In genomic region chr5:132785864-132786263, GRCh38 we compare ENCODE assay signal across 29 cellular contexts. TPM values are rescaled to one million over a fixed set of nuclear protein-coding genes. Genes with fewer than 3 reads are reported as not detected.
A peak's percentile ranks its signal among the peaks of the same experiment; 100 is the strongest.
DNase-seq lines count a peak whose midpoint lies in the region; TF ChIP-seq lines count a peak whose summit lies in the region.
"Had no signal": no experiment of that assay in that cellular context is flagged by ENCODE, and none has a peak within 500 bp of the region (broad histone marks: within the 10 kb centered on the region; RNA-seq: fewer than 3 reads in every experiment).

No MANE protein-coding gene starts in this region.

- H3K4me3 Mint-ChIP-seq in chondrocyte (ENCODE audit: unreplicated experiment), result no peak overlapping the region
- H3K4me3 Mint-ChIP-seq: CD8-positive, alpha-beta T cell; IgD-negative memory B cell had no signal

- H3K79me2 ChIP-seq in OCI-LY3 (ENCODE audit: low read length) (no peaks in the 10 kb centered on the region), smooth muscle cell (ENCODE audit: low read depth) (no peaks in the 10 kb centered on the region)

- H3K27me3 Mint-ChIP-seq in chondrocyte (ENCODE audit: low read depth), result peaks cover 3% of the 10 kb centered on the region

- no peak for DNase-seq in chondrocyte (ENCODE audit: low spot score)
- no peak for DNase-seq in smooth muscle cell (lab: John Stamatoyannopoulos, UW; ENCODE audit: unreplicated experiment)
- no peak for DNase-seq in cerebellar cortex (ENCODE audit: low spot score)
- DNase-seq in NCI-H345 (lab: John Stamatoyannopoulos, UW), result no peak
- DNase-seq in adrenal gland, result no peak
- DNase-seq: AML-193; Caco-2; CD8-positive, alpha-beta T cell; DMS 273 treated with DMSO at 0.1 percent for 48 hours; DMS79 treated with DMSO at 0.1 percent for 48 hours; Karpas-422; NCI-H1092 treated with DMSO at 0.1 percent for 48 hours; NCI-H1436; NCI-H187 treated with DMSO at 0.1 percent for 48 hours; NCI-H2171 treated with DMSO at 0.1 percent for 48 hours; NCI-H524; NCI-H82; NK-92 treated with Interleukin-12 subunit alpha and Interleukin-12 subunit beta, amount 100 ng/mL, for 24 hours; PC-9; SJCRH30 had no signal

- H2AFZ ChIP-seq in OCI-LY3 (ENCODE audit: low read depth, low read length) (peak overlapping the region; percentile 82; the same call in 1 of the 2 replicates), smooth muscle cell (ENCODE audit: low read depth) (peak overlapping the region; percentile 36)
- H2AFZ ChIP-seq: PC-9 had no signal

- 90% methylated on average over 4 of the region's 4 CpGs for WGBS in smooth muscle cell (ENCODE audit: low lambda C conversion rate)
- 81 to 98% (median 90%) methylated on average over 4 of the region's 4 CpGs for WGBS in adrenal gland, 4 donors

- no peaks in the 10 kb centered on the region for H4K20me1 ChIP-seq in BLaER1 treated with 17β-estradiol and CSF1 and Interleukin-3, amounts not matched to agents 10 nM and 100 nM
- H4K20me1 ChIP-seq in OCI-LY3 (ENCODE audit: insufficient read depth, low read length), result no peaks in the 10 kb centered on the region
- no peaks in the 10 kb centered on the region for H4K20me1 ChIP-seq in smooth muscle cell (ENCODE audit: low read depth)

- intact Hi-C loops in adrenal gland (cut with DNase I), result no loop called here

- no peaks in the 10 kb centered on the region for H3K9me3 ChIP-seq in BLaER1 treated with 17β-estradiol and CSF1 and Interleukin-3, amounts not matched to agents 10 nM and 100 nM (replicated peaks in 1 of 11)
- no peaks in the 10 kb centered on the region for H3K9me3 ChIP-seq in OCI-LY3 (ENCODE audit: insufficient read depth, low read length)
- H3K9me3 ChIP-seq in smooth muscle cell (replicated peaks; ENCODE audit: low read depth), result no peaks in the 10 kb centered on the region
- no peaks in the 10 kb centered on the region for H3K9me3 ChIP-seq in adrenal gland (replicated peaks in 1 of 3)
- H3K9me3 ChIP-seq: A549, Caco-2, SJCRH30 had no signal

- no peak overlapping the region for H3K4me3 ChIP-seq in BLaER1 treated with 17β-estradiol and CSF1 and Interleukin-3, amounts not matched to agents 10 nM and 100 nM
- peak overlapping the region; percentile 32; the same call in 1 of the 2 replicates for H3K4me3 ChIP-seq in OCI-LY3 (ENCODE audit: low read length)
- no peak overlapping the region for H3K4me3 ChIP-seq in smooth muscle cell
- H3K4me3 ChIP-seq in adrenal gland, result no peak overlapping the region
- H3K4me3 ChIP-seq: A549, PC-9, SJCRH30 had no signal

- peak overlapping the region; percentile 47 to 76 (median 60); a peak in 20 of 22 replicates for H3K4me2 ChIP-seq in BLaER1 treated with 17β-estradiol and CSF1 and Interleukin-3, amounts not matched to agents 10 nM and 100 nM
- peak overlapping the region; percentile 74 for H3K4me2 ChIP-seq in OCI-LY3 (ENCODE audit: low read length)
- H3K4me2 ChIP-seq in smooth muscle cell, result no peak overlapping the region
- H3K4me2 ChIP-seq: A549, PC-9 had no signal

- no peak overlapping the region for H3K9ac ChIP-seq in BLaER1 treated with 17β-estradiol and CSF1 and Interleukin-3, amounts not matched to agents 10 nM and 100 nM
- H3K9ac ChIP-seq in OCI-LY3 (ENCODE audit: low read length) (0 out of 2 replicates have a peak overlapping the region, but pooled peaks have one; percentile 29), smooth muscle cell (ENCODE audit: low read depth) (no peak overlapping the region)

- H3K9me3 Mint-ChIP-seq in chondrocyte (ENCODE audit: low read depth), result peaks cover 2% of the 10 kb centered on the region
- H3K9me3 Mint-ChIP-seq: CD8-positive, alpha-beta T cell; IgD-negative memory B cell had no signal

- no peaks in the 10 kb centered on the region for H3F3A ChIP-seq in smooth muscle cell (ENCODE audit: low read depth)

- H3K4me1 ChIP-seq in BLaER1 treated with 17β-estradiol and CSF1 and Interleukin-3, amounts not matched to agents 10 nM and 100 nM, result peaks cover 13 to 33% (median 24%) of the 10 kb centered on the region in 10 experiments
- peaks cover 12% of the 10 kb centered on the region for H3K4me1 ChIP-seq in OCI-LY3 (ENCODE audit: low read length)
- H3K4me1 ChIP-seq in smooth muscle cell (ENCODE audit: low read depth), result no peaks in the 10 kb centered on the region
- H3K4me1 ChIP-seq in adrenal gland (replicated peaks in 1 of 2), result no peaks in the 10 kb centered on the region
- H3K4me1 ChIP-seq: A549, SJCRH30 had no signal

- H3K4me1 Mint-ChIP-seq in chondrocyte (ENCODE audit: low read depth), result peaks cover 23% of the 10 kb centered on the region

- no peaks in the 10 kb centered on the region for H3K36me3 Mint-ChIP-seq in chondrocyte (ENCODE audit: low read depth)
- H3K36me3 Mint-ChIP-seq: CD8-positive, alpha-beta T cell had no signal

- no peak for TF ChIP-seq POLR2A in adrenal gland (IDR thresholded peaks at IDR 0.05)

- H3K27ac ChIP-seq in BLaER1 treated with 17β-estradiol and CSF1 and Interleukin-3, amounts not matched to agents 10 nM and 100 nM, result no peak overlapping the region
- H3K27ac ChIP-seq in OCI-LY3 (ENCODE audit: low read length), result no peak overlapping the region
- no peak overlapping the region for H3K27ac ChIP-seq in smooth muscle cell (ENCODE audit: low read depth)
- H3K27ac ChIP-seq in adrenal gland, result no peak overlapping the region
- H3K27ac ChIP-seq: A549, C4-2B, HL-60, PC-9, SJCRH30 had no signal

- H3K36me3 ChIP-seq in BLaER1 treated with 17β-estradiol and CSF1 and Interleukin-3, amounts not matched to agents 10 nM and 100 nM, result no peaks in the 10 kb centered on the region
- H3K36me3 ChIP-seq in OCI-LY3 (replicated peaks; ENCODE audit: low read depth, low read length), result no peaks in the 10 kb centered on the region
- no peaks in the 10 kb centered on the region for H3K36me3 ChIP-seq in smooth muscle cell (ENCODE audit: low read depth)
- no peaks in the 10 kb centered on the region for H3K36me3 ChIP-seq in adrenal gland (replicated peaks in 1 of 2)
- H3K36me3 ChIP-seq: SJCRH30 had no signal

- peak overlapping the region; percentile 93 for H3K27ac Mint-ChIP-seq in chondrocyte (ENCODE audit: unreplicated experiment)
- H3K27ac Mint-ChIP-seq: CD8-positive, alpha-beta T cell; IgD-negative memory B cell had no signal

- TF ChIP-seq CTCF in OCI-LY3 (IDR thresholded peaks at IDR 0.05; ENCODE audit: low read depth, low read length), result no peak
- no peak for TF ChIP-seq CTCF in chondrocyte (IDR thresholded peaks at IDR 0.05)
- no peak for TF ChIP-seq CTCF in smooth muscle cell (IDR thresholded peaks at IDR 0.05; ENCODE audit: borderline replicate concordance, insufficient read depth, poor library complexity, severe bottlenecking)
- no peak for TF ChIP-seq CTCF in adrenal gland (IDR thresholded peaks at IDR 0.05)

- no peaks in the 10 kb centered on the region for H3K27me3 ChIP-seq in BLaER1 treated with 17β-estradiol and CSF1 and Interleukin-3, amounts not matched to agents 10 nM and 100 nM
- H3K27me3 ChIP-seq in OCI-LY3 (ENCODE audit: low read depth, low read length) (no peaks in the 10 kb centered on the region), smooth muscle cell (ENCODE audit: low read depth) (no peaks in the 10 kb centered on the region), adrenal gland (no peaks in the 10 kb centered on the region)
- H3K27me3 ChIP-seq: SJCRH30 had no signal

RNA-seq across cellular contexts. Expression of gene SEPTIN8, which starts 8.8 kb away (rescaled TPM):
- total RNA-seq in chondrocyte (86.0 to 128 TPM (median 127 TPM) in 3 replicates), smooth muscle cell (68.1 and 71.5 TPM in 2 replicates), adrenal gland (10 to 100 TPM in 7 of 8 donors, 1 to 10 TPM in 1; 9.7 to 36.2 (median 27.7) TPM)
- polyA plus RNA-seq in smooth muscle cell (26.3 and 27.6 TPM in 2 replicates), adrenal gland (10 to 100 TPM; 16.1 to 30.7 (median 19.6) TPM)

RNA-seq across cellular contexts. Expression of gene SOWAHA, which starts 27.2 kb away (rescaled TPM):
- total RNA-seq in chondrocyte (not detected in 3 replicates), smooth muscle cell (1.5 and 2.2 TPM in 2 replicates), adrenal gland (1 to 10 TPM in 2 of 8 donors, under 1 TPM in 3, not detected in 3; 0.16 to 1.8 (median 0.88) TPM)
- polyA plus RNA-seq in smooth muscle cell (0.43 and 0.71 TPM in 2 replicates), adrenal gland (under 1 TPM; 0.17 to 0.90 (median 0.40) TPM)
- total RNA-seq: CD8-positive, alpha-beta T cell; PC-9; RPMI7951 had no signal
- polyA plus RNA-seq: IgD-negative memory B cell had no signal

RNA-seq across cellular contexts. Expression of gene CCNI2, which starts 38.6 kb away (rescaled TPM):
- 0.15 TPM in 1 of 3 replicates, not detected in the others for total RNA-seq in chondrocyte
- total RNA-seq in smooth muscle cell, result 0.36 and 0.81 TPM in 2 replicates
- polyA plus RNA-seq in smooth muscle cell, result 0.41 and 1.7 TPM in 2 replicates
- total RNA-seq in adrenal gland, result under 1 TPM in 3 of 8 donors, not detected in 5; 0.08 to 0.19 (median 0.14) TPM
- polyA plus RNA-seq in adrenal gland, result under 1 TPM; 0.20 to 0.40 (median 0.40) TPM
- total RNA-seq: H4, M059J, RPMI7951, SJCRH30 had no signal

RNA-seq across cellular contexts. Expression of gene SHROOM1, which starts 44.6 kb away (rescaled TPM):
- total RNA-seq in chondrocyte (6.5 to 7.7 TPM (median 7.6 TPM) in 3 replicates), smooth muscle cell (3.0 and 12.0 TPM in 2 replicates), adrenal gland (10 to 100 TPM in 1 of 8 donors, 1 to 10 TPM in 7; 3.1 to 10.3 (median 5.3) TPM)
- polyA plus RNA-seq in smooth muscle cell (5.9 and 10.2 TPM in 2 replicates), adrenal gland (10 to 100 TPM in 1 of 3 donors, 1 to 10 TPM in 2; 1.3 to 18.3 (median 6.7) TPM)

RNA-seq across cellular contexts. Expression of gene KIF3A, which starts 48.5 kb away (rescaled TPM):
- 15.0 to 16.4 TPM (median 16.2 TPM) in 3 replicates for total RNA-seq in chondrocyte
- 16.0 and 21.4 TPM in 2 replicates for total RNA-seq in smooth muscle cell
- 12.6 and 18.4 TPM in 2 replicates for polyA plus RNA-seq in smooth muscle cell
- 10 to 100 TPM in 3 of 8 donors, 1 to 10 TPM in 5; 5.6 to 18.0 (median 9.1) TPM for total RNA-seq in adrenal gland
- 10 to 100 TPM in 2 of 3 donors, 1 to 10 TPM in 1; 4.1 to 26.8 (median 11.7) TPM for polyA plus RNA-seq in adrenal gland
